1 cellular context compared by ENCODE assay signal in the genomic region with DNA sequence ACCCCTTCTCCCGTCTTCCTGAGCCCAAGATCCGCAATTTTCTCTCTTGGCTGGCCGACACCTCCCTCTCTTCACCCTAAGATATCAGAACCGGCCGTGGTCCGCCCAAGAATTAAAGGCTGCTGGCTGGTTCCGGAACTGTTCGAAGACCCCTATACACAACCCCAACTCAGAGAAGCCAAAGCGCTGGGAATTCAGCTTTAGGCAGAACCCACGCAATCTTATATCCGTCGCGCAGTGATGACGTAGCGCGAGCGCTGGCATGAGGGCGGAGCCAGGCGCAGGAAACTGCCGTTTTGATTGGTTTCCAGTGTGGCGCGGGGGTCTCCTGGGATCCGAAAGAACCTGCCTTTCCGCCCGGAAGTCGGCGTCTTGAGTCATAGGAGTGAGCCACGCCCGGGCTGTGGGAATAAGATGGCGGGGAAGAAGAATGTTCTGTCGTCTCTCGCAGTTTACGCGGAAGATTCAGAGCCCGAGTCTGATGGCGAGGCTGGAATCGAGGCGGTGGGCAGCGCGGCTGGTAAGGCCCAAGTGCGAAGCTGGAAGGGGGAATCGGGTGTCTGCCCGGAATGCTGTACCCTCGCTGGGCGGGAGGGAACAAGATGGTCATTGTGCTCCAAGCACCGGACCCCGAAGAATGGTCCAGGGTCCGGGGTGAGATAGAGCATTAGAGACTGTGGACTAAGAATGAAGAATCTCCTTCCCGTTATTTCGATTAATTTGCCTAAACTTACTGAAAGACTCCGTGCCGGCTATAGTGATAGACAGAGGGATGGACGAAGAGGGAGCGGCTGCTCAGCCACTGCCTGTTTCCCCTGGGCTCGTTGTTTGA.
TF ChIP-seq lines count a peak whose summit lies in the region.

RECQL5 (minus strand) TSS at position 196 of the 832 bp plus-strand sequence. CDS start 597 bp downstream, outside the sequence.
SAP30BP (plus strand) TSS at position 380 of the 832 bp plus-strand sequence; CDS start at position 415, 35 bp downstream.

TF ChIP-seq in H1, 55 proteins besides CTCF, POLR2A, EP300 and RAD21 (continued from another document):
- no peak for TF ChIP-seq RFX5 (IDR thresholded peaks at IDR 0.05; ENCODE audit: borderline replicate concordance, low read depth, low read length)
- no peak for TF ChIP-seq EZH2 (IDR thresholded peaks at IDR 0.05; ENCODE audit: low read depth, low read length, severe bottlenecking)
